In the genomic region with DNA sequence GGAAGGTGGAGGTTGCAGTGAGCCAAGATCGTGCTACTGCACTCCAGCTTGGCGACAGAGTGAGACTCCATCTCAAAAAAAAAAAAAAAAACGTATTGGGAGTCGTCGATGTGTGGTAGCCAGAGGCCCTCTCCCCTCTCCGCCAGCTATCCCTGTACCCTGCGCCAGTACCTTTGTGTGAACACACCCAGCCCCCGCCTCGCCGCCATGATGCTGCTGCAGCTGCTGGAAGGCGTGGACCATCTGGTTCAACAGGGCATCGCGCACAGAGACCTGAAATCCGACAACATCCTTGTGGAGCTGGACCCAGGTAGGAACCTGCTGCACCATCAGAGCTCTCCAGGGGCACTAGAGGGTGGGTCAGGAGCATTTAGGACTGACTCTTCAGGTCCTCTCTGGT, we compare ENCODE assay signal across 27 cellular contexts.
"Had no signal": no experiment of that assay in that cellular context is flagged by ENCODE, and none has a peak within 500 bp of the region (broad histone marks: within the 10 kb centered on the region; RNA-seq: fewer than 3 reads in every experiment).

No MANE protein-coding gene starts in this region.

- H3K27me3 ChIP-seq: colonic mucosa, esophagus squamous epithelium, gastrocnemius medialis, heart right ventricle, left lung had no signal

- H3K9me3 ChIP-seq: colonic mucosa, esophagus squamous epithelium, gastrocnemius medialis, heart right ventricle, left lung, lower lobe of right lung, mucosa of descending colon had no signal

- H3K27me3 Mint-ChIP-seq: dendritic cell treated with granulocyte-macrophage colony-stimulating factor and Interleukin-4, amounts not matched to agents 40 ng/mL and 50 ng/mL, for 4 days; effector memory CD8-positive, alpha-beta T cell had no signal

- H3K27ac ChIP-seq: colonic mucosa, epithelial cell of prostate, esophagus squamous epithelium, gastrocnemius medialis, heart right ventricle, left lung, lower lobe of right lung had no signal

- H3K4me3 Mint-ChIP-seq: dendritic cell treated with granulocyte-macrophage colony-stimulating factor and Interleukin-4, amounts not matched to agents 40 ng/mL and 50 ng/mL, for 4 days; effector memory CD8-positive, alpha-beta T cell; endodermal cell; mesothelial cell of epicardium had no signal

- FAIRE-seq: endometrium, islet of Langerhans, keratinocyte had no signal

- ATAC-seq: effector memory CD8-positive, alpha-beta T cell; esophagus mucosa; gastrocnemius medialis; heart right ventricle; left cardiac atrium; left lung; left ventricle myocardium superior; lower lobe of right lung; mucosa of descending colon had no signal

- H3K4me1 ChIP-seq: colonic mucosa, esophagus squamous epithelium, gastrocnemius medialis, heart right ventricle, left lung, lower lobe of right lung had no signal

- H3K4me1 Mint-ChIP-seq: endodermal cell, mesothelial cell of epicardium had no signal

- H3K9me3 Mint-ChIP-seq: dendritic cell treated with granulocyte-macrophage colony-stimulating factor and Interleukin-4, amounts not matched to agents 40 ng/mL and 50 ng/mL, for 4 days; effector memory CD8-positive, alpha-beta T cell; endodermal cell; mesothelial cell of epicardium had no signal

- H3K4me3 ChIP-seq: colonic mucosa, esophagus squamous epithelium, gastrocnemius medialis, heart right ventricle, left lung, lower lobe of right lung, mucosa of descending colon had no signal

- DNase-seq: colonic mucosa; cortex of kidney; effector CD8-positive, alpha-beta T cell; effector memory CD8-positive, alpha-beta T cell; endodermal cell; erythroblast; esophagus squamous epithelium; foreskin fibroblast; foreskin melanocyte; gastrocnemius medialis; glutamatergic neuron; head of caudate nucleus; heart right ventricle; hippocampal formation; left cardiac atrium; left lung; left ventricle myocardium superior; lower lobe of right lung; mesenchymal stem cell; mucosa of descending colon had no signal

- H3K27ac Mint-ChIP-seq: dendritic cell treated with granulocyte-macrophage colony-stimulating factor and Interleukin-4, amounts not matched to agents 40 ng/mL and 50 ng/mL, for 4 days; endodermal cell; mesothelial cell of epicardium had no signal
